Comparison of ENCODE assay signal across 23 cellular contexts in the genomic region with DNA sequence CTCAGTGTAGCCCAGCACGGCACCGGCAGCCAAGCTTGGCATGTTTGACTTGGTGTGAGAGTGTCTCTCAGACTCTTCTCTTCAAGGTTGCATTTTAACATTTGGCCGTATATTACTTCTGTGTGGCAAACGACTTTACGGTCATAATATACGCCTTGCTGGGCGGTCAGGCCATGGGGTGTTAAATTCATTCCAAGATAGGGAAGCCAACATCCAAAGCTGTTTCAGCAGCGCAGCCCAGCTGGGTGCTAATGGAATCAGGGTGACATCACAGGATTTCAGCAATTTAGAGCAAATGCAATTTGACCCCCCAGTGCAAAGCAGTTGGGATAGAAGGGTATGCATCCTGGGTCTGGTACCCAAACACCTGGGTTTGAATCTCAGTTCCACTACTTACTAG. TPM values are rescaled to one million over a fixed set of nuclear protein-coding genes. Genes with fewer than 3 reads are reported as not detected.
A peak's percentile ranks its signal among the peaks of the same experiment; 100 is the strongest.
DNase-seq lines count a peak whose midpoint lies in the region; ATAC-seq, FAIRE-seq and TF ChIP-seq lines count a peak whose summit lies in the region.
"Had no signal": no experiment of that assay in that cellular context is flagged by ENCODE, and none has a peak within 500 bp of the region (broad histone marks: within the 10 kb centered on the region; RNA-seq: fewer than 3 reads in every experiment).

No MANE protein-coding gene starts in this region.

- H3K27me3 ChIP-seq in neutrophil: no peaks in the 10 kb centered on the region
- H3K27me3 ChIP-seq: body of pancreas, left lung, MG63 had no signal

- ATAC-seq in activated T-helper 17 cell treated with anti-CD3 and anti-CD28 coated beads, Interleukin-2, amount 50 U/mL, for 72 hours (replicated peaks): no peak
- ATAC-seq: body of pancreas, left lung, mucosa of descending colon had no signal

- H3K4me1 Mint-ChIP-seq in CD14-positive monocyte: peaks cover 81% of the 10 kb centered on the region
- peaks cover 27% of the 10 kb centered on the region for H3K4me1 Mint-ChIP-seq in activated T-helper 17 cell treated with anti-CD3 and anti-CD28 coated beads, Interleukin-2, amount 50 U/mL, for 72 hours

- TF ChIP-seq CTCF in CD14-positive monocyte (IDR thresholded peaks at IDR 0.05) (no peak), neutrophil (IDR thresholded peaks at IDR 0.05) (no peak)

- no peaks in the 10 kb centered on the region for H3K36me3 Mint-ChIP-seq in CD14-positive monocyte
- no peaks in the 10 kb centered on the region for H3K36me3 Mint-ChIP-seq in activated T-helper 17 cell treated with anti-CD3 and anti-CD28 coated beads, Interleukin-2, amount 50 U/mL, for 72 hours (ENCODE audit: low read depth)
- H3K36me3 Mint-ChIP-seq: activated naive CD4-positive, alpha-beta T cell treated with anti-CD3 and anti-CD28 coated beads, Interleukin-2, amount 50 U/mL, for 24 hours had no signal

- peak overlapping the region; percentile 97 to 100 (median 99) for H3K27ac Mint-ChIP-seq in CD14-positive monocyte
- no peak overlapping the region for H3K27ac Mint-ChIP-seq in activated T-helper 17 cell treated with anti-CD3 and anti-CD28 coated beads, Interleukin-2, amount 50 U/mL, for 72 hours

- no peak for TF ChIP-seq POLR2A in GM12891 (IDR thresholded peaks at IDR 0.05; ENCODE audit: low read depth, low read length)

- peak overlapping the region in 1 of 2 experiments; percentile 39 for H3K4me3 ChIP-seq in neutrophil (ENCODE audit: low read depth in 1 of 2, low read length in 1 of 2)
- H3K4me3 ChIP-seq: body of pancreas, left lung, MG63, mucosa of descending colon had no signal

- H3K9me3 Mint-ChIP-seq in CD14-positive monocyte: no peaks in the 10 kb centered on the region
- H3K9me3 Mint-ChIP-seq in activated T-helper 17 cell treated with anti-CD3 and anti-CD28 coated beads, Interleukin-2, amount 50 U/mL, for 72 hours: no peaks in the 10 kb centered on the region
- H3K9me3 Mint-ChIP-seq: activated naive CD4-positive, alpha-beta T cell treated with anti-CD3 and anti-CD28 coated beads, Interleukin-2, amount 50 U/mL, for 24 hours had no signal

- H3K27ac ChIP-seq in neutrophil: peak overlapping the region; percentile 95
- H3K27ac ChIP-seq: body of pancreas had no signal

- peaks cover 0 to 2% (median 0%) of the 10 kb centered on the region in 3 donors for H3K27me3 Mint-ChIP-seq in CD14-positive monocyte (ENCODE audit: low read depth in 3 of 3)
- no peaks in the 10 kb centered on the region for H3K27me3 Mint-ChIP-seq in activated T-helper 17 cell treated with anti-CD3 and anti-CD28 coated beads, Interleukin-2, amount 50 U/mL, for 72 hours
- H3K27me3 Mint-ChIP-seq: activated naive CD4-positive, alpha-beta T cell treated with anti-CD3 and anti-CD28 coated beads, Interleukin-2, amount 50 U/mL, for 24 hours had no signal

- DNase-seq in CD14-positive monocyte (ENCODE audit: low spot score) (no peak), GM12891 (ENCODE audit: insufficient read length, low spot score) (no peak), H4 (ENCODE audit: low spot score) (no peak), RCC 7860 (ENCODE audit: low spot score) (no peak), 8988T (no peak)
- DNase-seq: activated CD4-positive, alpha-beta T cell treated with anti-CD3 and anti-CD28 coated beads for 48 hours; activated T-cell treated with anti-CD3 and anti-CD28 coated beads for 4 hours; body of pancreas; H7; left lung; MG63; mucosa of descending colon; NCI-H146; NCI-H748 treated with DMSO at 0.1 percent for 48 hours; occipital lobe; SK-N-SH; stimulated activated CD4-positive, alpha-beta T cell treated with anti-CD3 and anti-CD28 coated beads, Interleukin-12 subunit alpha, Interleukin-12 subunit beta, amount 100 ng/mL, for 4 hours had no signal

- no peak overlapping the region for H3K4me3 Mint-ChIP-seq in CD14-positive monocyte
- peak overlapping the region; percentile 75 for H3K4me3 Mint-ChIP-seq in activated T-helper 17 cell treated with anti-CD3 and anti-CD28 coated beads, Interleukin-2, amount 50 U/mL, for 72 hours
- H3K4me3 Mint-ChIP-seq: activated naive CD4-positive, alpha-beta T cell treated with anti-CD3 and anti-CD28 coated beads, Interleukin-2, amount 50 U/mL, for 24 hours had no signal

- FAIRE-seq in GM12891 (lab: Jason Lieb, UNC): peak; percentile 58
- FAIRE-seq in RCC 7860 (lab: Jason Lieb, UNC): no peak
- FAIRE-seq: colon, endometrium, TTC549 had no signal

- no peaks in the 10 kb centered on the region for H3K9me3 ChIP-seq in neutrophil
- H3K9me3 ChIP-seq: body of pancreas, left lung, MG63, mucosa of descending colon, SK-N-SH had no signal

- intact Hi-C loops in CD14-positive monocyte (cut with micrococcal nuclease): loop anchor here (2.0 to 5.0 kb wide), 2 partner anchors 14 to 33 kb away; no protein-coding TSS in a partner anchor

- H3K4me1 ChIP-seq in neutrophil (ENCODE audit: control insufficient read depth in 1 of 2, insufficient read depth in 1 of 2, low read depth in 1 of 2, low read length in 1 of 2): peaks cover 95 to 99% of the 10 kb centered on the region in 2 experiments

- no peaks in the 10 kb centered on the region for H3K36me3 ChIP-seq in neutrophil
- H3K36me3 ChIP-seq: left lung, MG63 had no signal

TF ChIP-seq in GM12891, 5 proteins besides CTCF, POLR2A, EP300 and RAD21:
- TF ChIP-seq SPI1 (IDR thresholded peaks at IDR 0.05; ENCODE audit: low read depth, low read length) (no peak), POU2F2 (IDR thresholded peaks at IDR 0.05; ENCODE audit: low read depth, low read length) (no peak), POLR2AphosphoS5 (IDR thresholded peaks at IDR 0.05; ENCODE audit: low read depth, low read length) (no peak), PAX5 (IDR thresholded peaks at IDR 0.05; ENCODE audit: insufficient read depth, low read length, severe bottlenecking) (no peak), TAF1 (IDR thresholded peaks at IDR 0.05; ENCODE audit: low read depth, low read length) (no peak)
TF ChIP-seq in GM12891: peak in this region for 0.

RNA-seq across cellular contexts. Expression of a gene that starts 16.7 kb away (rescaled TPM):
- 10 to 100 TPM; 35.6 to 79.5 TPM for polyA plus RNA-seq in CD14-positive monocyte
- 164 TPM for polyA plus RNA-seq in GM12891 (2012; ENCODE audit: low read depth, missing spikeins)
- 100 to 1,000 TPM; 782 to 800 TPM for total RNA-seq in activated T-helper 17 cell treated with anti-CD3 and anti-CD28 coated beads, Interleukin-2, amount 50 U/mL, for 72 hours
- total RNA-seq in H4 (2014; rRNA removed; shearing (Covaris generic)): 57.5 and 82.9 TPM in 2 replicates
